ENCODE assay signal across 19 cellular contexts in genomic region chr17:66930933-66931332, GRCh38. TPM values are rescaled to one million over a fixed set of nuclear protein-coding genes. Genes with fewer than 3 reads are reported as not detected.
DNase-seq lines count a peak whose midpoint lies in the region; ATAC-seq, FAIRE-seq and TF ChIP-seq lines count a peak whose summit lies in the region.
"Had no signal": no experiment of that assay in that cellular context is flagged by ENCODE, and none has a peak within 500 bp of the region (broad histone marks: within the 10 kb centered on the region; RNA-seq: fewer than 3 reads in every experiment).

No MANE protein-coding gene starts in this region.

- FAIRE-seq in HTR-8/SVneo (lab: Jason Lieb, UNC) = peak; percentile 92
- FAIRE-seq: endothelial cell of umbilical vein had no signal

- no peaks in the 10 kb centered on the region for H3K9me3 Mint-ChIP-seq in Caco-2 (ENCODE audit: unreplicated experiment)
- H3K9me3 Mint-ChIP-seq in progenitor cell of endocrine pancreas (ENCODE audit: low read depth) = peaks cover 6% of the 10 kb centered on the region
- no peaks in the 10 kb centered on the region for H3K9me3 Mint-ChIP-seq in activated T-helper 2 cell treated with anti-CD3 and anti-CD28 coated beads, Interferon-gamma antibody, Interleukin-2, Interleukin-4, amounts not matched to agents 10 μg/mL and 5 μg/mL and 100 μg/mL, durations not matched to agents 14 hours and 24 hours and 36 hours
- H3K9me3 Mint-ChIP-seq: T-helper 2 cell treated with Interferon-gamma antibody and Interleukin-4, amounts not matched to agents 5 μg/mL and 100 μg/mL, for 36 hours had no signal

- intact Hi-C loops in Caco-2 (cut with micrococcal nuclease; ENCODE audit: unreplicated experiment) = no loop called here
- intact Hi-C loops in activated T-helper 2 cell treated with anti-CD3 and anti-CD28 coated beads, Interferon-gamma antibody, Interleukin-2, Interleukin-4, amounts not matched to agents 10 μg/mL and 5 μg/mL and 100 μg/mL, durations not matched to agents 14 hours and 24 hours and 36 hours (cut with micrococcal nuclease) = no loop called here

- H3K36me3 Mint-ChIP-seq in Caco-2 (ENCODE audit: insufficient read depth, unreplicated experiment) (peaks cover 5% of the 10 kb centered on the region), progenitor cell of endocrine pancreas (ENCODE audit: insufficient read depth) (no peaks in the 10 kb centered on the region)
- H3K36me3 Mint-ChIP-seq in activated T-helper 2 cell treated with anti-CD3 and anti-CD28 coated beads, Interferon-gamma antibody, Interleukin-2, Interleukin-4, amounts not matched to agents 10 μg/mL and 5 μg/mL and 100 μg/mL, durations not matched to agents 14 hours and 24 hours and 36 hours (ENCODE audit: low read depth) = no peaks in the 10 kb centered on the region
- H3K36me3 Mint-ChIP-seq: IgD-negative memory B cell had no signal

- H3K27ac Mint-ChIP-seq in Caco-2 (ENCODE audit: unreplicated experiment) = peak overlapping the region; percentile 11
- no peak overlapping the region for H3K27ac Mint-ChIP-seq in progenitor cell of endocrine pancreas
- H3K27ac Mint-ChIP-seq in activated T-helper 2 cell treated with anti-CD3 and anti-CD28 coated beads, Interferon-gamma antibody, Interleukin-2, Interleukin-4, amounts not matched to agents 10 μg/mL and 5 μg/mL and 100 μg/mL, durations not matched to agents 14 hours and 24 hours and 36 hours = no peak overlapping the region
- H3K27ac Mint-ChIP-seq: activated CD4-positive, alpha-beta T cell treated with anti-CD3 and anti-CD28 coated beads, Interleukin-2, amount 10 ng/mL, durations not matched to agents 7 days and 5 days; IgD-negative memory B cell; T-helper 2 cell treated with Interferon-gamma antibody and Interleukin-4, amounts not matched to agents 5 μg/mL and 100 μg/mL, for 36 hours had no signal

- POLR2A ChIA-PET in Caco-2 (lab: Charles Lee) = interaction anchor here (1.0 kb wide), 1 partner anchor 21 kb away, joined by 4 read pairs; no protein-coding TSS in a partner anchor

- CTCF ChIA-PET in Caco-2 (lab: Charles Lee) = no interaction called here

- peaks cover 7% of the 10 kb centered on the region for H3K4me1 ChIP-seq in Caco-2

- peaks cover 7% of the 10 kb centered on the region for H3K4me1 Mint-ChIP-seq in Caco-2 (ENCODE audit: low read depth, unreplicated experiment)
- no peaks in the 10 kb centered on the region for H3K4me1 Mint-ChIP-seq in progenitor cell of endocrine pancreas (ENCODE audit: low read depth)
- no peaks in the 10 kb centered on the region for H3K4me1 Mint-ChIP-seq in activated T-helper 2 cell treated with anti-CD3 and anti-CD28 coated beads, Interferon-gamma antibody, Interleukin-2, Interleukin-4, amounts not matched to agents 10 μg/mL and 5 μg/mL and 100 μg/mL, durations not matched to agents 14 hours and 24 hours and 36 hours (ENCODE audit: low read depth)
- H3K4me1 Mint-ChIP-seq: activated CD4-positive, alpha-beta T cell treated with anti-CD3 and anti-CD28 coated beads, Interleukin-2, amount 10 ng/mL, durations not matched to agents 7 days and 5 days; IgD-negative memory B cell had no signal

- peak; percentile 82 for ATAC-seq in SK-N-SH treated with all-trans-retinoic acid at 6 μM for 48 hours
- no peak for ATAC-seq in GM19455 (IDR thresholded peaks at IDR 0.05; ENCODE audit: unreplicated experiment)

- no peaks in the 10 kb centered on the region for H3K27me3 Mint-ChIP-seq in Caco-2 (ENCODE audit: insufficient read depth, unreplicated experiment)
- H3K27me3 Mint-ChIP-seq in progenitor cell of endocrine pancreas = peaks cover 8% of the 10 kb centered on the region
- H3K27me3 Mint-ChIP-seq in activated T-helper 2 cell treated with anti-CD3 and anti-CD28 coated beads, Interferon-gamma antibody, Interleukin-2, Interleukin-4, amounts not matched to agents 10 μg/mL and 5 μg/mL and 100 μg/mL, durations not matched to agents 14 hours and 24 hours and 36 hours (ENCODE audit: low read depth) = peaks cover 18% of the 10 kb centered on the region

- no peaks in the 10 kb centered on the region for H3K36me3 ChIP-seq in Caco-2 (ENCODE audit: control insufficient read depth, insufficient read depth, low read length)

- no peaks in the 10 kb centered on the region for H3K27me3 ChIP-seq in Caco-2 (replicated peaks; ENCODE audit: control insufficient read depth, insufficient read depth, low read length)

- no TSS peak for BruUV-seq in Caco-2 (replicated peaks; lab: Mats Ljungman, UMichigan)

- no peak overlapping the region for H3K4me3 Mint-ChIP-seq in Caco-2 (ENCODE audit: unreplicated experiment)
- H3K4me3 Mint-ChIP-seq in progenitor cell of endocrine pancreas (ENCODE audit: low read depth) = no peak overlapping the region
- no peak overlapping the region for H3K4me3 Mint-ChIP-seq in activated T-helper 2 cell treated with anti-CD3 and anti-CD28 coated beads, Interferon-gamma antibody, Interleukin-2, Interleukin-4, amounts not matched to agents 10 μg/mL and 5 μg/mL and 100 μg/mL, durations not matched to agents 14 hours and 24 hours and 36 hours (ENCODE audit: low read depth)
- H3K4me3 Mint-ChIP-seq: activated CD4-positive, alpha-beta T cell treated with anti-CD3 and anti-CD28 coated beads, Interleukin-2, amount 10 ng/mL, durations not matched to agents 7 days and 5 days; IgD-negative memory B cell; T-helper 2 cell treated with Interferon-gamma antibody and Interleukin-4, amounts not matched to agents 5 μg/mL and 100 μg/mL, for 36 hours had no signal

- TF ChIP-seq CTCF in Caco-2 (IDR thresholded peaks at IDR 0.05; ENCODE audit: insufficient read depth in 1 of 2, low read depth in 1 of 2, low read length in 1 of 2, severe bottlenecking in 1 of 2, unreplicated experiment in 1 of 2) (no peak), progenitor cell of endocrine pancreas (IDR thresholded peaks at IDR 0.05; ENCODE audit: unreplicated experiment) (no peak)

- H3K9me3 ChIP-seq in Caco-2 = peaks cover 8% of the 10 kb centered on the region; the same call in 1 of the 2 replicates

- no peak overlapping the region for H3K4me3 ChIP-seq in Caco-2 (ENCODE audit: low read depth, low read length)

- DNase-seq in Caco-2 (peak; percentile 70 to 82), HTR-8/SVneo (ENCODE audit: insufficient read length, low spot score) (peak; percentile 52), iPS-NIHi7 (ENCODE audit: extremely low spot score) (peak; percentile 60), progenitor cell of endocrine pancreas (ENCODE audit: low spot score, unreplicated experiment) (no peak), NCI-H345 (lab: John Stamatoyannopoulos, UW) (no peak)
- no peak for DNase-seq in activated T-helper 2 cell treated with anti-CD3 and anti-CD28 coated beads, Interferon-gamma antibody, Interleukin-2, Interleukin-4, amounts not matched to agents 10 μg/mL and 5 μg/mL and 100 μg/mL, durations not matched to agents 14 hours and 24 hours and 36 hours (ENCODE audit: low spot score)
- DNase-seq: activated CD4-positive, alpha-beta T cell treated with anti-CD3 and anti-CD28 coated beads, Interleukin-2, amount 10 ng/mL, durations not matched to agents 7 days and 5 days; activated T-cell treated with anti-CD3 and anti-CD28 coated beads, Interleukin-2, amount 50 U/mL, for 48 hours; islet precursor cell; NCI-H1436; NCI-H446 treated with DMSO at 0.1 percent for 48 hours; stimulated activated naive CD4-positive, alpha-beta T cell had no signal

TF ChIP-seq in SK-N-SH treated with all-trans-retinoic acid at 6 μM for 48 hours, 23 proteins besides CTCF, POLR2A, EP300 and RAD21 (continues in another document):
- TF ChIP-seq CREB5 (CRISPR knock-in tag; IDR thresholded peaks at IDR 0.05; ENCODE audit: low read depth) (no peak), POU6F1 (CRISPR knock-in tag; IDR thresholded peaks at IDR 0.05; ENCODE audit: borderline replicate concordance, low read depth) (no peak), ZFP3 (CRISPR knock-in tag; IDR thresholded peaks at IDR 0.05) (no peak), ZNF8 (CRISPR knock-in tag; IDR thresholded peaks at IDR 0.05) (no peak), TCF4 (CRISPR knock-in tag; IDR thresholded peaks at IDR 0.05; ENCODE audit: borderline replicate concordance) (no peak)

RNA-seq across cellular contexts. Expression of gene CACNG4, which starts 33.6 kb away (rescaled TPM):
- total RNA-seq in Caco-2 (2022) (10.1 and 12.8 TPM in 2 replicates), progenitor cell of endocrine pancreas (6.5 and 8.7 TPM in 2 replicates)
- total RNA-seq in activated T-helper 2 cell treated with anti-CD3 and anti-CD28 coated beads, Interferon-gamma antibody, Interleukin-2, Interleukin-4, amounts not matched to agents 10 μg/mL and 5 μg/mL and 100 μg/mL, durations not matched to agents 14 hours and 24 hours and 36 hours = not detected in 2 replicates
- total RNA-seq: activated CD4-positive, alpha-beta T cell treated with anti-CD3 and anti-CD28 coated beads, Interleukin-2, amount 10 ng/mL, durations not matched to agents 7 days and 5 days; endothelial cell of umbilical vein; glomerular endothelial cell; mononuclear cell had no signal

Comparison
In these comparisons a context has a peak if more than half of its experiments do, and no peak if none do; other contexts are left out.
1. DNase-seq: peak in Caco-2 (2 of 2), HTR-8/SVneo (single experiment) and iPS-NIHi7 (single experiment); none in progenitor cell of endocrine pancreas (single experiment), activated T-helper 2 cell treated with anti-CD3 and anti-CD28 coated beads, Interferon-gamma antibody, Interleukin-2, Interleukin-4, amounts not matched to agents 10 μg/mL and 5 μg/mL and 100 μg/mL, durations not matched to agents 14 hours and 24 hours and 36 hours (single experiment) and NCI-H345 (single experiment).